Comparison of ENCODE assay signal across 1 cellular context in genomic region chr2:73926493-73927327, GRCh38.
A peak's percentile ranks its signal among the peaks of the same experiment; 100 is the strongest.
TF ChIP-seq lines count a peak whose summit lies in the region.

TSS of gene DGUOK (plus strand) at chr2:73926880. CDS start at chr2:73926911, 31 bp downstream.

TF ChIP-seq in HCT116, 20 proteins besides CTCF, POLR2A, EP300 and RAD21 (continued from another document):
- TF ChIP-seq JUND (IDR thresholded peaks at IDR 0.05) (no peak), ELF1 (IDR thresholded peaks at IDR 0.05; ENCODE audit: borderline replicate concordance, low read depth) (peak; percentile 89), CEBPB (IDR thresholded peaks at IDR 0.05; ENCODE audit: low read depth) (peak; percentile 76), SIN3A (IDR thresholded peaks at IDR 0.05; ENCODE audit: low read depth) (peak; percentile 66), YY1 (IDR thresholded peaks at IDR 0.05; ENCODE audit: extremely low read depth, insufficient replicate concordance, low read depth, low read length) (peak; percentile 62), FOSL1 (IDR thresholded peaks at IDR 0.05; ENCODE audit: low read depth) (no peak), EGR1 (IDR thresholded peaks at IDR 0.05; ENCODE audit: low read depth) (peak; percentile 79), EZH2phosphoT487 (IDR thresholded peaks at IDR 0.05; ENCODE audit: borderline replicate concordance) (no peak), ZFX (IDR thresholded peaks at IDR 0.05) (peak; percentile 97), ZNF274 (IDR thresholded peaks at IDR 0.05; ENCODE audit: low read depth, low read length) (no peak), CBX3 (IDR thresholded peaks at IDR 0.05; ENCODE audit: low read depth) (peak; percentile 81), TCF7L2 (IDR thresholded peaks at IDR 0.05; ENCODE audit: borderline replicate concordance, extremely low read depth, insufficient read depth, insufficient read length) (no peak), POLR2AphosphoS5 (IDR thresholded peaks at IDR 0.05; ENCODE audit: low read depth, low read length) (peak; percentile 92)
